21 cellular contexts compared by ENCODE assay signal in the genomic region with DNA sequence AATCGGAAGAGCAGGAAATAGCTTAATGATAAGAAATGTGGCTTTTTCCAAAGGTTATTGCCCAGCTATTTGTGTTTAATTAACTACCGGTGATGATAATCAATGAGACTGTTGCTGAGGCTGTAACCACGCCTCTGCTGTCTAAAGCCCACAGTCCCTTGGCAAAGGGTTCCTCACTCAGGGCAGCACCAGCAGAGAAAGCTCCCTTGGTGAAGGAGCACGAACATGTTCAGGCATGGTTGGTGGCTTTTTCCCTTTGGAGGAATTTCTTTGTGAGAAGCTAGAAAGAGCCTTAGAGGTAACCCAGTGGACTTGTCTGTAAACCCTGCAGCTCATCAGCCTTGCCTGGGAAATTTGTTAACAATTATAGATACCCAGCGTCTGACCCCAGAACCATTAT.
"Had no signal": no experiment of that assay in that cellular context is flagged by ENCODE, and none has a peak within 500 bp of the region (broad histone marks: within the 10 kb centered on the region; RNA-seq: fewer than 3 reads in every experiment).

No MANE protein-coding gene starts in this region.

- H3K36me3 ChIP-seq: breast epithelium, heart left ventricle, neutrophil, thyroid gland had no signal

- H3K27ac ChIP-seq: heart left ventricle, neutrophil, parathyroid adenoma, thyroid gland had no signal

- DNase-seq: activated CD4-positive, alpha-beta T cell treated with anti-CD3 and anti-CD28 coated beads, Interleukin-2, amount 10 ng/mL, durations not matched to agents 24 days and 14 days; activated CD8-positive, alpha-beta T cell treated with anti-CD3 and anti-CD28 coated beads for 36 hours; activated effector memory CD4-positive, alpha-beta T cell treated with Interleukin-2 at 50 U/mL for 16 hours; activated naive CD4-positive, alpha-beta T cell treated with anti-CD3 and anti-CD28 coated beads, Interleukin-2, amount 50 U/mL, for 16 hours; activated T-cell treated with anti-CD3 and anti-CD28 coated beads, Interleukin-2, amount 50 U/mL, for 48 hours; aorta; dermis blood vessel endothelial cell; effector memory CD8-positive, alpha-beta T cell; heart left ventricle; immature natural killer cell; left cardiac atrium; mesendoderm; naive thymus-derived CD8-positive, alpha-beta T cell; stimulated activated CD4-positive, alpha-beta T cell treated with anti-CD3 and anti-CD28 coated beads, Interleukin-2, amount 100 ng/mL, for 24 hours; stimulated activated naive CD4-positive, alpha-beta T cell treated with Interleukin-2 at 50 U/mL for 16 hours; T1000; thyroid gland had no signal

- H3K9me3 ChIP-seq: breast epithelium, heart left ventricle, neutrophil, thyroid gland had no signal

- H3K79me2 ChIP-seq: parathyroid adenoma had no signal

- ATAC-seq: activated CD8-positive, alpha-beta T cell treated with anti-CD3 and anti-CD28 coated beads for 36 hours; effector memory CD8-positive, alpha-beta T cell; left cardiac atrium; naive thymus-derived CD8-positive, alpha-beta T cell had no signal

- H3K27me3 ChIP-seq: breast epithelium, heart left ventricle, neutrophil, thyroid gland had no signal

- H2AFZ ChIP-seq: parathyroid adenoma had no signal

- H3K4me3 ChIP-seq: breast epithelium, heart left ventricle, thyroid gland had no signal

- FAIRE-seq: frontal cortex had no signal

- H3K9ac ChIP-seq: parathyroid adenoma had no signal

- H3K4me1 ChIP-seq: breast epithelium, heart left ventricle, parathyroid adenoma, thyroid gland had no signal
